ENCODE assay signal across 8 cellular contexts in genomic region chr11:124920870-124921609, GRCh38. TPM values are rescaled to one million over a fixed set of nuclear protein-coding genes. Genes with fewer than 3 reads are reported as not detected.
DNase-seq lines count a peak whose midpoint lies in the region; TF ChIP-seq lines count a peak whose summit lies in the region.

No MANE protein-coding gene starts in this region.

- H3K27ac ChIP-seq in SK-N-SH (ENCODE audit: low read depth in 2 of 2, low read length in 1 of 2): no peak overlapping the region
- peak overlapping the region; percentile 44 for H3K27ac ChIP-seq in hepatocyte

- H3K4me3 ChIP-seq in SK-N-SH (ENCODE audit: low read depth in 2 of 2, low read length in 1 of 2) (peak overlapping the region; percentile 26 to 42; a peak in 3 of 4 replicates), hepatocyte (peak overlapping the region; percentile 34), skeletal muscle cell (ENCODE audit: low read depth, low read length) (peak overlapping the region; percentile 47)

- TF ChIP-seq RAD21 in SK-N-SH (IDR thresholded peaks at IDR 0.05; ENCODE audit: low read length): no peak

- CTCF ChIA-PET in SK-N-SH (lab: Yijun Ruan, JAX): interaction anchor here (0.5 to 1.2 kb wide), 4 partner anchors 15 to 150 kb away, joined by 3 to 4 read pairs (median 3); partner anchors contain the start of gene HEPACAM

- no peaks in the 10 kb centered on the region for H3K36me3 ChIP-seq in SK-N-SH (replicated peaks in 1 of 2; ENCODE audit: control insufficient read depth in 1 of 2, insufficient read depth in 2 of 2, low read length in 1 of 2)
- H3K36me3 ChIP-seq in hepatocyte (replicated peaks; ENCODE audit: insufficient read depth, low read depth): no peaks in the 10 kb centered on the region

- POLR2A ChIA-PET in SK-N-SH (lab: Yijun Ruan, JAX): interaction anchor here (0.6 to 1.5 kb wide), 2 partner anchors 30 to 45 kb away, joined by 3 to 8 read pairs; no protein-coding TSS in a partner anchor

- TF ChIP-seq EP300 in SK-N-SH (IDR thresholded peaks at IDR 0.05; ENCODE audit: borderline replicate concordance in 1 of 2, low read depth in 1 of 2, low read length in 1 of 2): no peak

- H3K79me2 ChIP-seq in SK-N-SH (ENCODE audit: insufficient read depth) (no peaks in the 10 kb centered on the region), hepatocyte (no peaks in the 10 kb centered on the region)

- no peak overlapping the region for H3K9ac ChIP-seq in SK-N-SH

- H3K4me1 ChIP-seq in SK-N-SH (ENCODE audit: control insufficient read depth in 1 of 2, insufficient read depth in 2 of 2, low read depth in 1 of 2, low read length in 1 of 2) (peaks cover 0 to 3% of the 10 kb centered on the region in 2 experiments; a peak in 1 of 4 replicates), hepatocyte (ENCODE audit: insufficient read depth) (no peaks in the 10 kb centered on the region)

- WGBS in SK-N-SH (ENCODE audit: low lambda C conversion rate): 20% methylated on average over 10 of the region's 82 CpGs
- 3% methylated on average over 47 of the region's 82 CpGs for WGBS in hepatocyte (ENCODE audit: low lambda C conversion rate, missing lambda C conversion rate)

- H3K9me2 ChIP-seq in SK-N-SH (no peaks in the 10 kb centered on the region), hepatocyte (replicated peaks; ENCODE audit: insufficient read depth) (no peaks in the 10 kb centered on the region)

- H3F3A ChIP-seq in SK-N-SH (replicated peaks; ENCODE audit: insufficient read depth): no peaks in the 10 kb centered on the region

- DNase-seq in NCI-H82 (lab: John Stamatoyannopoulos, UW) (peak; percentile 41), NCI-H82 treated with DMSO at 0.1 percent for 48 hours (lab: John Stamatoyannopoulos, UW; ENCODE audit: unreplicated experiment) (no peak), SK-N-SH (peak; percentile 94), amniotic epithelial cell (ENCODE audit: low read depth) (peak; percentile 59), hepatocyte (ENCODE audit: low spot score) (peak; percentile 87), skeletal muscle cell (ENCODE audit: low read depth) (no peak), SKM-1 treated with dmso at 0.1 percent for 144 hours (lab: John Stamatoyannopoulos, UW; ENCODE audit: unreplicated experiment) (no peak), NCI-H187 (lab: John Stamatoyannopoulos, UW) (no peak)

- H4K20me1 ChIP-seq in SK-N-SH (ENCODE audit: insufficient read depth) (no peaks in the 10 kb centered on the region), hepatocyte (ENCODE audit: insufficient read depth, poor library complexity, severe bottlenecking) (no peaks in the 10 kb centered on the region)

- H3K9me3 ChIP-seq in SK-N-SH: no peaks in the 10 kb centered on the region
- no peaks in the 10 kb centered on the region for H3K9me3 ChIP-seq in hepatocyte (ENCODE audit: low read depth)

- TF ChIP-seq CTCF in SK-N-SH (IDR thresholded peaks at IDR 0.05) (no peak), hepatocyte (IDR thresholded peaks at IDR 0.05; ENCODE audit: poor library complexity) (no peak)

- H3K27me3 ChIP-seq in SK-N-SH (ENCODE audit: insufficient read depth) (no peaks in the 10 kb centered on the region), hepatocyte (peaks cover 6% of the 10 kb centered on the region)

- peak overlapping the region; percentile 88 for H2AFZ ChIP-seq in SK-N-SH (ENCODE audit: low read depth)
- peak overlapping the region; percentile 81 for H2AFZ ChIP-seq in hepatocyte

- peak overlapping the region; percentile 65 for H3K4me2 ChIP-seq in SK-N-SH
- peak overlapping the region; percentile 91 for H3K4me2 ChIP-seq in hepatocyte

TF ChIP-seq in SK-N-SH, 30 proteins besides CTCF, POLR2A, EP300 and RAD21 (continues in another document):
- TF ChIP-seq, protein P1, sequence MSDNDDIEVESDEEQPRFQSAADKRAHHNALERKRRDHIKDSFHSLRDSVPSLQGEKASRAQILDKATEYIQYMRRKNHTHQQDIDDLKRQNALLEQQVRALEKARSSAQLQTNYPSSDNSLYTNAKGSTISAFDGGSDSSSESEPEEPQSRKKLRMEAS (IDR thresholded peaks at IDR 0.05; ENCODE audit: low read depth): peak; percentile 59; the same call in 1 of the 2 replicates
- TF ChIP-seq RXRA (IDR thresholded peaks at IDR 0.05; ENCODE audit: borderline replicate concordance, low read depth) (no peak), NFIC (IDR thresholded peaks at IDR 0.05; ENCODE audit: borderline replicate concordance) (no peak), FOSL2 (IDR thresholded peaks at IDR 0.05; ENCODE audit: borderline replicate concordance, low read depth) (no peak), TEAD4 (IDR thresholded peaks at IDR 0.05; ENCODE audit: borderline replicate concordance, insufficient read depth) (no peak), CHD2 (IDR thresholded peaks at IDR 0.05; ENCODE audit: low read length, partially characterized antibody) (no peak), FOXM1 (IDR thresholded peaks at IDR 0.05; ENCODE audit: low read depth) (no peak), JUND (IDR thresholded peaks at IDR 0.05) (no peak), MXI1 (IDR thresholded peaks at IDR 0.05; ENCODE audit: low read depth, low read length) (0 out of 2 replicates have a peak, but pooled peaks have one; percentile 20), NRF1 (IDR thresholded peaks at IDR 0.05; ENCODE audit: low read depth, low read length) (peak; percentile 8; the same call in 1 of the 2 replicates), RFX5 (IDR thresholded peaks at IDR 0.05; ENCODE audit: low read length) (no peak), GATA2 (CRISPR knock-in tag; IDR thresholded peaks at IDR 0.05) (no peak), USF2 (IDR thresholded peaks at IDR 0.05; ENCODE audit: borderline replicate concordance, low read depth, low read length) (no peak), GABPA (IDR thresholded peaks at IDR 0.05; ENCODE audit: low read depth) (peak; percentile 49), TAF1 (IDR thresholded peaks at IDR 0.05; ENCODE audit: borderline replicate concordance, low read depth, low read length) (0 out of 2 replicates have a peak, but pooled peaks have one; percentile 13), POLR2AphosphoS5 (IDR thresholded peaks at IDR 0.05; ENCODE audit: low read depth, low read length) (no peak)
- TF ChIP-seq, protein P2, sequence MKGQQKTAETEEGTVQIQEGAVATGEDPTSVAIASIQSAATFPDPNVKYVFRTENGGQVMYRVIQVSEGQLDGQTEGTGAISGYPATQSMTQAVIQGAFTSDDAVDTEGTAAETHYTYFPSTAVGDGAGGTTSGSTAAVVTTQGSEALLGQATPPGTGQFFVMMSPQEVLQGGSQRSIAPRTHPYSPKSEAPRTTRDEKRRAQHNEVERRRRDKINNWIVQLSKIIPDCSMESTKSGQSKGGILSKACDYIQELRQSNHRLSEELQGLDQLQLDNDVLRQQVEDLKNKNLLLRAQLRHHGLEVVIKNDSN (IDR thresholded peaks at IDR 0.05; ENCODE audit: borderline replicate concordance, low read depth): no peak
- TF ChIP-seq, protein P3, sequence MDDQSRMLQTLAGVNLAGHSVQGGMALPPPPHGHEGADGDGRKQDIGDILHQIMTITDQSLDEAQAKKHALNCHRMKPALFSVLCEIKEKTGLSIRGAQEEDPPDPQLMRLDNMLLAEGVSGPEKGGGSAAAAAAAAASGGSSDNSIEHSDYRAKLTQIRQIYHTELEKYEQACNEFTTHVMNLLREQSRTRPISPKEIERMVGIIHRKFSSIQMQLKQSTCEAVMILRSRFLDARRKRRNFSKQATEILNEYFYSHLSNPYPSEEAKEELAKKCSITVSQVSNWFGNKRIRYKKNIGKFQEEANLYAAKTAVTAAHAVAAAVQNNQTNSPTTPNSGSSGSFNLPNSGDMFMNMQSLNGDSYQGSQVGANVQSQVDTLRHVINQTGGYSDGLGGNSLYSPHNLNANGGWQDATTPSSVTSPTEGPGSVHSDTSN (IDR thresholded peaks at IDR 0.05): no peak

RNA-seq across cellular contexts. Expression of gene HEPN1, which starts 2.0 kb away (rescaled TPM):
- polyA plus RNA-seq in SK-N-SH (2012; rRNA removed): not detected in 2 replicates
- not detected in 2 replicates for polyA plus RNA-seq in SK-N-SH (2012; cell fraction: cytosol; rRNA removed)
- polyA plus RNA-seq in SK-N-SH (2012; cell fraction: nucleus; rRNA removed): not detected in 2 replicates
- total RNA-seq in hepatocyte: not detected in 2 replicates
- polyA plus RNA-seq in hepatocyte: not detected in 2 replicates

RNA-seq across cellular contexts. Expression of gene HEPACAM, which starts 14.8 kb away (rescaled TPM):
- not detected in 2 replicates for polyA plus RNA-seq in SK-N-SH (2012; rRNA removed)
- not detected in 2 replicates for polyA plus RNA-seq in SK-N-SH (2012; cell fraction: cytosol; rRNA removed)
- 0.01 and 0.07 TPM in 2 replicates for polyA plus RNA-seq in SK-N-SH (2012; cell fraction: nucleus; rRNA removed)
- 0.04 and 0.07 TPM in 2 replicates for total RNA-seq in hepatocyte
- polyA plus RNA-seq in hepatocyte: not detected in 2 replicates

RNA-seq across cellular contexts. Expression of gene ROBO4, which starts 23.4 kb away (rescaled TPM):
- 0.31 and 0.95 TPM in 2 replicates for polyA plus RNA-seq in SK-N-SH (2012; rRNA removed)
- 0.13 and 0.45 TPM in 2 replicates for polyA plus RNA-seq in SK-N-SH (2012; cell fraction: cytosol; rRNA removed)
- 1.9 and 2.2 TPM in 2 replicates for polyA plus RNA-seq in SK-N-SH (2012; cell fraction: nucleus; rRNA removed)
- total RNA-seq in hepatocyte: 0.48 and 2.0 TPM in 2 replicates
- 0.28 TPM in 1 of 2 replicates, not detected in the other for polyA plus RNA-seq in hepatocyte

RNA-seq across cellular contexts. Expression of gene CCDC15, which starts 33.0 kb away (rescaled TPM):
- polyA plus RNA-seq in SK-N-SH (2012; rRNA removed) (0.69 and 0.91 TPM in 2 replicates), hepatocyte (0.97 and 1.1 TPM in 2 replicates)
- 0.88 and 1.0 TPM in 2 replicates for polyA plus RNA-seq in SK-N-SH (2012; cell fraction: cytosol; rRNA removed)
- 0.76 and 1.2 TPM in 2 replicates for polyA plus RNA-seq in SK-N-SH (2012; cell fraction: nucleus; rRNA removed)
- total RNA-seq in hepatocyte: 1.3 and 2.3 TPM in 2 replicates

RNA-seq across cellular contexts. Expression of gene ROBO3, which starts 55.8 kb away (rescaled TPM):
- polyA plus RNA-seq in SK-N-SH (2012; rRNA removed) (59.8 and 61.2 TPM in 2 replicates), hepatocyte (10.4 and 11.0 TPM in 2 replicates)
- polyA plus RNA-seq in SK-N-SH (2012; cell fraction: cytosol; rRNA removed): 14.5 and 21.9 TPM in 2 replicates
- polyA plus RNA-seq in SK-N-SH (2012; cell fraction: nucleus; rRNA removed): 309 and 336 TPM in 2 replicates
- 3.7 and 5.0 TPM in 2 replicates for total RNA-seq in hepatocyte

Comparison
In these comparisons a context has a peak if more than half of its experiments do, and no peak if none do; other contexts are left out.
1. DNase-seq: peak in NCI-H82 (single experiment), SK-N-SH (single experiment), amniotic epithelial cell (single experiment) and hepatocyte (single experiment); none in NCI-H82 treated with DMSO at 0.1 percent for 48 hours (single experiment), skeletal muscle cell (single experiment), SKM-1 treated with dmso at 0.1 percent for 144 hours (single experiment) and NCI-H187 (0 of 2).
2. Peak in every context shown above with its lines, with median percentiles within 50 percentile points of each other: H3K4me3 ChIP-seq.